In the genomic region with DNA sequence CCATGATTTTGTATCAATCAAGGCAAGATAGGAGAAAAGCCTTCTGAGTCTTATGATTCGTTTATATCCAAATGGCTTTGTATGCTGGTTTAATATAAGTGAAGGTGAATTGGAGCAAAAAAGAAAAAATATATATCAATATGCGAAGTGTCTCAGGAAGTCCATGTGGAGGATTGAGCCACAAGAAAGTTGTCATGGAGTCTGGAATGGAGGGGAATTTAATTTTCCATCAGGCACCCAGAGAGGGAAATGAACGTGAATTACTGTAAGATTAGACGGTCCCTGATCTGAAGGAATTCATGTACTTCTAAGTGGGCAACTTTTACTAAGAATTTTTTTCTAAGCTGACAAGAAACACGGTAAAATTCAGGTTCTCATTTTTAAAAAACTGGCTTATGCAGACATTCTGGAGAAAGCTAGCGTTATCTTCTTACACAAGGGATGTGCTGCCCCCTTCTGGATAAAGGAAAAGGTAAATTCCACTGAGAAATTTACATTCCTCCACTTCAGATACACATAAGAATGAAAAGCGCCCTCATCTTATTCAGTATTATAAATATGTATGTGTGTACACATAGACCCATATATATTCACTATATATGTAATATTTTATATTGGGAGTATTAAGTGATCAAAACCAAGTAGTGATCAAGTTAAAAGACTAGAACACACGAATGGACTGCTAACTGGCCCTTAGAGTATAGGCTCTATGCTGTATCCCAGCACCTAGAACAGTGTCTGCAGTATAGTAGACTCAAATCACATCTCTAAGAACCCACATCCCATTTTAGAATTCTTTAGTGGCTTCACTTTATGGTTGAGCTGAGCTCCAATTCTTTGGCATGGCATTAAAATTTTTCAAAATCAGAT, we compare ENCODE assay signal across 9 cellular contexts.
DNase-seq lines count a peak whose midpoint lies in the region; ATAC-seq and TF ChIP-seq lines count a peak whose summit lies in the region.
"Had no signal": no experiment of that assay in that cellular context is flagged by ENCODE, and none has a peak within 500 bp of the region (broad histone marks: within the 10 kb centered on the region; RNA-seq: fewer than 3 reads in every experiment).

No MANE protein-coding gene starts in this region.

- H3K36me3 ChIP-seq in BE2C (no peaks in the 10 kb centered on the region), osteoblast (ENCODE audit: insufficient read depth, low read length) (no peaks in the 10 kb centered on the region)
- H3K36me3 ChIP-seq: neutrophil had no signal

- DNase-seq in BE2C: peak; percentile 9
- DNase-seq in HPDE6-E6E7 (ENCODE audit: extremely low spot score): peak; percentile 4
- peak; percentile 17 for DNase-seq in OCI-M2 (lab: John Stamatoyannopoulos, UW; ENCODE audit: unreplicated experiment)
- peak; percentile 19 for DNase-seq in epidermal melanocyte (ENCODE audit: insufficient read length, low spot score)
- no peak for DNase-seq in osteoblast (ENCODE audit: insufficient read length, low spot score, missing footprints)
- no peak for DNase-seq in activated CD4-positive, alpha-beta T cell treated with anti-CD3 and anti-CD28 coated beads, Interleukin-2, amount 50 U/mL, for 4 hours

- ATAC-seq in GM18907 (IDR thresholded peaks at IDR 0.05; ENCODE audit: unreplicated experiment): peak; percentile 79
- no peak for ATAC-seq in activated CD4-positive, CD25-positive, alpha-beta regulatory T cell treated with anti-CD3 and anti-CD28 coated beads, Interleukin-2, amount 50 U/mL, for 24 hours

- H2AFZ ChIP-seq in osteoblast (ENCODE audit: low read length): peak overlapping the region; percentile 69

- H3K79me2 ChIP-seq in osteoblast (ENCODE audit: insufficient read depth, low read length): no peaks in the 10 kb centered on the region

- H3K4me1 ChIP-seq in BE2C (no peaks in the 10 kb centered on the region), osteoblast (ENCODE audit: insufficient read depth, low read length) (no peaks in the 10 kb centered on the region)

- H3K9me3 ChIP-seq in BE2C (no peaks in the 10 kb centered on the region), osteoblast (ENCODE audit: low read depth, low read length) (no peaks in the 10 kb centered on the region)
- H3K9me3 ChIP-seq: neutrophil had no signal

- H3K4me2 ChIP-seq in osteoblast (ENCODE audit: insufficient read depth, low read length): peak overlapping the region; percentile 43

- TF ChIP-seq CTCF in BE2C (IDR thresholded peaks at IDR 0.05; ENCODE audit: low read depth, low read length) (peak; percentile 54), osteoblast (IDR thresholded peaks at IDR 0.05; ENCODE audit: extremely low read depth, low read depth, low read length) (peak; percentile 69)

- H3K27me3 ChIP-seq in BE2C (no peaks in the 10 kb centered on the region), osteoblast (ENCODE audit: insufficient read depth, low read length) (no peaks in the 10 kb centered on the region)
- H3K27me3 ChIP-seq: neutrophil had no signal

- no peak overlapping the region for H3K4me3 ChIP-seq in BE2C (ENCODE audit: low read depth, low read length)
- H3K4me3 ChIP-seq in osteoblast (ENCODE audit: insufficient read depth, low read length): no peak overlapping the region

- no peak overlapping the region for H3K27ac ChIP-seq in osteoblast (ENCODE audit: low read depth, low read length)
- H3K27ac ChIP-seq: neutrophil had no signal

- H4K20me1 ChIP-seq in osteoblast (ENCODE audit: insufficient read depth, low read length): no peaks in the 10 kb centered on the region

Comparison
In these comparisons a context has a peak if more than half of its experiments do, and no peak if none do; other contexts are left out.
1. DNase-seq: peak in BE2C (single experiment), HPDE6-E6E7 (single experiment), OCI-M2 (single experiment) and epidermal melanocyte (single experiment); none in osteoblast (single experiment) and activated CD4-positive, alpha-beta T cell treated with anti-CD3 and anti-CD28 coated beads, Interleukin-2, amount 50 U/mL, for 4 hours (0 of 2).